Comparison of ENCODE assay signal across 8 cellular contexts in genomic region chr9:36191290-36191645, GRCh38.
DNase-seq lines count a peak whose midpoint lies in the region; ATAC-seq and TF ChIP-seq lines count a peak whose summit lies in the region.

No MANE protein-coding gene starts in this region.

- peak; percentile 60 for DNase-seq in GM12865 (ENCODE audit: low read depth)
- no peak for DNase-seq in astrocyte of the spinal cord (ENCODE audit: low read depth, low spot score)
- DNase-seq in stimulated activated CD4-positive, alpha-beta T cell treated with anti-CD3 and anti-CD28 coated beads, TNF-alpha, amount 100 ng/mL, for 1 hour (ENCODE audit: low read depth in 3 of 3, low spot score in 1 of 3): peak in 2 of 3 donors; percentile 4 to 25
- no peak for DNase-seq in NCI-H524 (lab: John Stamatoyannopoulos, UW)

- no peaks in the 10 kb centered on the region for H3K9me3 ChIP-seq in SU-DHL-6 (ENCODE audit: insufficient read depth, low read length)

- no peaks in the 10 kb centered on the region; the same call in 1 of the 2 replicates for H3F3A ChIP-seq in SU-DHL-6 (ENCODE audit: insufficient read depth)

- no peaks in the 10 kb centered on the region for H3K9me2 ChIP-seq in SU-DHL-6 (replicated peaks; ENCODE audit: insufficient read depth, low read length)

- peak overlapping the region; percentile 85 for H3K4me2 ChIP-seq in SU-DHL-6 (ENCODE audit: low read depth, low read length, poor library complexity, severe bottlenecking)

- peaks cover 51% of the 10 kb centered on the region for H3K79me2 ChIP-seq in SU-DHL-6 (ENCODE audit: insufficient read depth, low read length)

- peak overlapping the region; percentile 91 for H3K9ac ChIP-seq in SU-DHL-6 (ENCODE audit: low read length)

- H3K4me3 ChIP-seq in GM12865 (ENCODE audit: low read depth, low read length) (peak overlapping the region; percentile 68), SU-DHL-6 (ENCODE audit: insufficient read depth, low read length, poor library complexity, severe bottlenecking) (peak overlapping the region; percentile 79), astrocyte of the spinal cord (ENCODE audit: low read depth, low read length) (peak overlapping the region; percentile 64)

- ATAC-seq in HG02970 (IDR thresholded peaks at IDR 0.05; ENCODE audit: low FRiP score, unreplicated experiment) (peak; percentile 1), GM18861 (IDR thresholded peaks at IDR 0.05; ENCODE audit: unreplicated experiment) (no peak)

- peak overlapping the region; percentile 50 for H2AFZ ChIP-seq in SU-DHL-6 (ENCODE audit: low read depth, low read length, severe bottlenecking)

- in situ Hi-C loops in astrocyte of the spinal cord (cut with HindIII; ENCODE audit: low sequenced_read_pairs): no loop called here

- peaks cover 32% of the 10 kb centered on the region for H4K20me1 ChIP-seq in SU-DHL-6 (ENCODE audit: low read depth, low read length)

- TF ChIP-seq CTCF in GM12865 (IDR thresholded peaks at IDR 0.05; ENCODE audit: insufficient read depth, low read depth, low read length, missing control alignments): no peak
- TF ChIP-seq CTCF in SU-DHL-6 (IDR thresholded peaks at IDR 0.05; ENCODE audit: insufficient read depth, low read length, poor library complexity, severe bottlenecking): no peak
- TF ChIP-seq CTCF in astrocyte of the spinal cord (IDR thresholded peaks at IDR 0.05; ENCODE audit: low read depth, low read length): no peak

- H3K36me3 ChIP-seq in SU-DHL-6 (ENCODE audit: low read length): no peaks in the 10 kb centered on the region; the same call in 1 of the 2 replicates

- H3K27ac ChIP-seq in SU-DHL-6 (ENCODE audit: low read depth, low read length): peak overlapping the region; percentile 63
- H3K27ac ChIP-seq in layer of hippocampus (ENCODE audit: low read depth, low read length): peak overlapping the region; percentile 97

- H3K27me3 ChIP-seq in SU-DHL-6 (ENCODE audit: low read length) (no peaks in the 10 kb centered on the region), layer of hippocampus (ENCODE audit: control insufficient read depth, insufficient read depth, low read length) (no peaks in the 10 kb centered on the region)

Comparison
In these comparisons a context has a peak if more than half of its experiments do, and no peak if none do; other contexts are left out.
1. DNase-seq: peak in GM12865 (single experiment) and stimulated activated CD4-positive, alpha-beta T cell treated with anti-CD3 and anti-CD28 coated beads, TNF-alpha, amount 100 ng/mL, for 1 hour (2 of 3); none in astrocyte of the spinal cord (single experiment) and NCI-H524 (0 of 2).
2. Peak in every context shown above with its lines, with median percentiles within 50 percentile points of each other: H3K4me3 ChIP-seq.